10 cellular contexts compared by ENCODE assay signal in genomic region chr12:104596128-104596799, GRCh38.
DNase-seq lines count a peak whose midpoint lies in the region; ATAC-seq, FAIRE-seq and TF ChIP-seq lines count a peak whose summit lies in the region.
"Had no signal": no experiment of that assay in that cellular context is flagged by ENCODE, and none has a peak within 500 bp of the region (broad histone marks: within the 10 kb centered on the region; RNA-seq: fewer than 3 reads in every experiment).

No MANE protein-coding gene starts in this region.

- no peaks in the 10 kb centered on the region for H3K36me3 Mint-ChIP-seq in activated T-helper 17 cell treated with anti-CD3 and anti-CD28 coated beads, Interleukin-2, amount 50 U/mL, for 72 hours (ENCODE audit: low read depth)

- H3K27ac Mint-ChIP-seq in activated T-helper 17 cell treated with anti-CD3 and anti-CD28 coated beads, Interleukin-2, amount 50 U/mL, for 72 hours, result peak overlapping the region; percentile 25

- H3K9me3 ChIP-seq in HEK293 (ENCODE audit: control insufficient read depth, insufficient read depth, low read depth, low read length) (no peaks in the 10 kb centered on the region), right atrium auricular region (no peaks in the 10 kb centered on the region), thoracic aorta (no peaks in the 10 kb centered on the region)

- H3K27me3 ChIP-seq in right atrium auricular region, result no peaks in the 10 kb centered on the region
- no peaks in the 10 kb centered on the region for H3K27me3 ChIP-seq in thoracic aorta (replicated peaks; ENCODE audit: insufficient read depth)

- CTCF ChIA-PET in HEK293 (lab: Yijun Ruan, JAX), result no interaction called here

- H3K27me3 Mint-ChIP-seq in activated T-helper 17 cell treated with anti-CD3 and anti-CD28 coated beads, Interleukin-2, amount 50 U/mL, for 72 hours, result no peaks in the 10 kb centered on the region

- no peaks in the 10 kb centered on the region for H3K36me3 ChIP-seq in HEK293 (ENCODE audit: control insufficient read depth in 2 of 2, insufficient read depth in 1 of 2, low read length in 2 of 2)
- no peaks in the 10 kb centered on the region for H3K36me3 ChIP-seq in right atrium auricular region
- H3K36me3 ChIP-seq in thoracic aorta, result no peaks in the 10 kb centered on the region

- no peaks in the 10 kb centered on the region for H3K9me3 Mint-ChIP-seq in activated T-helper 17 cell treated with anti-CD3 and anti-CD28 coated beads, Interleukin-2, amount 50 U/mL, for 72 hours

- no peak for ATAC-seq in activated T-helper 17 cell treated with anti-CD3 and anti-CD28 coated beads, Interleukin-2, amount 50 U/mL, for 72 hours (replicated peaks)
- ATAC-seq in thoracic aorta (ENCODE audit: insufficient number of reproducible peaks, low FRiP score, low read depth), result peak; percentile 41
- ATAC-seq in GM21528 (IDR thresholded peaks at IDR 0.05; ENCODE audit: low FRiP score, unreplicated experiment), result no peak
- ATAC-seq in HG02973 (IDR thresholded peaks at IDR 0.05; ENCODE audit: unreplicated experiment), result no peak

- no peak for TF ChIP-seq CTCF in HEK293 (tag by site-specific recombination; IDR thresholded peaks at IDR 0.05)
- TF ChIP-seq CTCF in right atrium auricular region (IDR thresholded peaks at IDR 0.05), result no peak
- TF ChIP-seq CTCF in thoracic aorta (IDR thresholded peaks at IDR 0.05), result no peak
- TF ChIP-seq CTCF in D721Med (IDR thresholded peaks at IDR 0.05; ENCODE audit: insufficient read depth, missing control alignments), result no peak

- H3K27ac ChIP-seq in HEK293 (ENCODE audit: extremely low read depth, low read depth, low read length) (no peak overlapping the region), right atrium auricular region (peak overlapping the region in 1 of 2 donors; percentile 11), thoracic aorta (peak overlapping the region in 1 of 2 donors; percentile 14)

- no peak for FAIRE-seq in D721Med (lab: Jason Lieb, UNC)
- FAIRE-seq: GM18507, islet of Langerhans had no signal

- H3K4me1 ChIP-seq in HEK293 (ENCODE audit: control insufficient read depth, insufficient read depth, low read length) (peaks cover 3% of the 10 kb centered on the region; the same call in 1 of the 2 replicates), right atrium auricular region (peaks cover 0 to 30% of the 10 kb centered on the region in 2 donors), thoracic aorta (ENCODE audit: control insufficient read depth in 1 of 2, low read depth in 2 of 2) (peaks cover 0 to 46% of the 10 kb centered on the region in 2 donors)

- no peak overlapping the region for H3K4me3 Mint-ChIP-seq in activated T-helper 17 cell treated with anti-CD3 and anti-CD28 coated beads, Interleukin-2, amount 50 U/mL, for 72 hours

- POLR2A ChIA-PET in HEK293 (lab: Yijun Ruan, JAX), result interaction anchor here (0.6 kb wide), 1 partner anchor 31 kb away, joined by 3 read pairs; no protein-coding TSS in a partner anchor

- peaks cover 25% of the 10 kb centered on the region for H3K4me1 Mint-ChIP-seq in activated T-helper 17 cell treated with anti-CD3 and anti-CD28 coated beads, Interleukin-2, amount 50 U/mL, for 72 hours

- DNase-seq in right atrium auricular region (ENCODE audit: low spot score) (peak; percentile 72), thoracic aorta (ENCODE audit: low spot score) (peak; percentile 43), D721Med (ENCODE audit: insufficient read length, low spot score) (no peak)
- DNase-seq: NCI-H1694 had no signal

- H3K4me3 ChIP-seq in HEK293 (ENCODE audit: low read depth, low read length), result no peak overlapping the region
- H3K4me3 ChIP-seq in right atrium auricular region, result no peak overlapping the region
- H3K4me3 ChIP-seq in thoracic aorta, result peak overlapping the region; percentile 42

TF ChIP-seq in HEK293, 187 proteins besides CTCF, POLR2A, EP300 and RAD21:
- TF ChIP-seq ZNF394 (tag by site-specific recombination; IDR thresholded peaks at IDR 0.05; ENCODE audit: borderline replicate concordance) (no peak), ZNF19 (tag by site-specific recombination; IDR thresholded peaks at IDR 0.05; ENCODE audit: low read depth) (no peak), ZNF660 (tag by site-specific recombination; IDR thresholded peaks at IDR 0.05) (no peak), WT1 (tag by site-specific recombination; IDR thresholded peaks at IDR 0.05) (no peak), ZNF580 (tag by site-specific recombination; IDR thresholded peaks at IDR 0.05) (0 out of 2 replicates have a peak, but pooled peaks have one; percentile 26), ZNF518A (tag by site-specific recombination; conservative IDR thresholded peaks at IDR 0.05; ENCODE audit: low read depth) (no peak), ZNF548 (tag by site-specific recombination; IDR thresholded peaks at IDR 0.05) (no peak), ZNF707 (tag by site-specific recombination; IDR thresholded peaks at IDR 0.05) (no peak), ZBTB26 (tag by site-specific recombination; optimal IDR thresholded peaks at IDR 0.05) (no peak), ZNF768 (tag by site-specific recombination; IDR thresholded peaks at IDR 0.05) (peak; percentile 71; the same call in 1 of the 2 replicates)
